24 cellular contexts compared by ENCODE assay signal in the genomic region with DNA sequence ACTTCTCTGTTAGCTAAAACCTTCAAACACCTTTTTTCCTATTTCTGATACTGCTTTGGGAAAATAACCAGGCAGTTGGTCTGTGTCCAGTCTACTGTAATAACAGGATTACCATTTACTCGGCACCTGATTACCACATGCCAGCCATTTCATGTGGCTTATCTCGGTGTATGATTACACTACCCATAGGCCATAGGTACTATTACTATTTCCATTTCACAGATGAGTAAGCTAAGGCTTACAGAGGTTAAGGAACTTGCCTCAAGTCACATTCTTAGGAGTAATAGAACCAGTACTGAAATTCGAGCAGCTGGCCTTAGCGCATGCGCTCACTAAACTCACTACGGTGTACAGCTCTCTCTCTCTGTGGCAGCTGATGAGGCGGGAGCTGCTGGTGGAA.
A peak's percentile ranks its signal among the peaks of the same experiment; 100 is the strongest.
DNase-seq lines count a peak whose midpoint lies in the region; ATAC-seq, FAIRE-seq and TF ChIP-seq lines count a peak whose summit lies in the region.
"Had no signal": no experiment of that assay in that cellular context is flagged by ENCODE, and none has a peak within 500 bp of the region (broad histone marks: within the 10 kb centered on the region; RNA-seq: fewer than 3 reads in every experiment).

No MANE protein-coding gene starts in this region.

- TF ChIP-seq RAD21 in K562 (CRISPR knock-in tag; conservative IDR thresholded peaks at IDR 0.05 in 1 of 2, IDR thresholded peaks at IDR 0.05 in 1 of 2), result no peak

- in situ Hi-C loops in K562 (cut with MboI), result no loop called here
- in situ Hi-C loops in HAP-1 (cut with MboI; ENCODE audit: low sequenced_read_pairs), result no loop called here

- no peak for TF ChIP-seq CTCF in K562 (IDR thresholded peaks at IDR 0.05 in 2 of 3, conservative IDR thresholded peaks at IDR 0.05 in 1 of 3; ENCODE audit: insufficient read depth in 2 of 3, low read depth in 1 of 3, low read length in 3 of 3)
- no peak for TF ChIP-seq CTCF in retinal pigment epithelial cell (conservative IDR thresholded peaks at IDR 0.05; ENCODE audit: low read depth, low read length)

- no peaks in the 10 kb centered on the region for H3K79me2 ChIP-seq in K562 (ENCODE audit: control insufficient read depth, insufficient read depth, low read length)

- no peaks in the 10 kb centered on the region for H3K27me3 ChIP-seq in HUES64 (ENCODE audit: insufficient read depth, low read length)
- peaks cover 9 to 16% of the 10 kb centered on the region in 2 experiments; a peak in 4 of 5 replicates for H3K27me3 ChIP-seq in K562 (ENCODE audit: control insufficient read depth in 2 of 2, insufficient read depth in 2 of 2, low read length in 2 of 2)
- no peaks in the 10 kb centered on the region for H3K27me3 ChIP-seq in CD4-positive, alpha-beta memory T cell (ENCODE audit: insufficient read depth, low read length)
- H3K27me3 ChIP-seq in HAP-1 (ENCODE audit: low read depth), result no peaks in the 10 kb centered on the region
- H3K27me3 ChIP-seq: ovary, transverse colon had no signal

- no peak for TF ChIP-seq POLR2A in K562 (conservative IDR thresholded peaks at IDR 0.05)

- ATAC-seq in K562, result peak; percentile 19; the same call in 2 of the 3 replicates
- ATAC-seq: CD8-positive, alpha-beta T cell; stimulated activated naive CD8-positive, alpha-beta T cell treated with anti-CD3 and anti-CD28 coated beads, Interleukin-15, Interleukin-2, amounts not matched to agents 100 U/mL and 50 U/mL, for 24 hours had no signal

- peak overlapping the region; percentile 17; the same call in 1 of the 2 replicates for H3K27ac ChIP-seq in HUES64 (ENCODE audit: low read depth, low read length)
- H3K27ac ChIP-seq in K562 (ENCODE audit: extremely low read depth, low read depth, low read length), result no peak overlapping the region
- no peak overlapping the region for H3K27ac ChIP-seq in CD4-positive, alpha-beta memory T cell (ENCODE audit: low read depth, low read length)
- H3K27ac ChIP-seq: SK-N-MC, transverse colon had no signal

- intact Hi-C loops in K562 (cut with micrococcal nuclease), result no loop called here
- intact Hi-C loops in CD4-positive, alpha-beta memory T cell (cut with micrococcal nuclease), result no loop called here

- H3K27ac Mint-ChIP-seq in CD4-positive, alpha-beta memory T cell, result no peak overlapping the region
- H3K27ac Mint-ChIP-seq: activated B cell treated with CpG ODN at 0.5 μM for 24 hours; activated CD4-positive, alpha-beta memory T cell treated with anti-CD3 and anti-CD28 coated beads for 36 hours; CD8-positive, alpha-beta T cell had no signal

- H3K4me3 Mint-ChIP-seq in CD4-positive, alpha-beta memory T cell, result no peak overlapping the region
- H3K4me3 Mint-ChIP-seq: activated B cell treated with CpG ODN at 0.5 μM for 24 hours; activated CD4-positive, alpha-beta memory T cell treated with anti-CD3 and anti-CD28 coated beads for 36 hours; CD8-positive, alpha-beta T cell; central memory CD8-positive, alpha-beta T cell; H9 had no signal

- no peaks in the 10 kb centered on the region for H3K9me1 ChIP-seq in K562 (ENCODE audit: control insufficient read depth, insufficient read depth, low read length)

- H3K4me1 Mint-ChIP-seq in CD4-positive, alpha-beta memory T cell, result no peaks in the 10 kb centered on the region
- H3K4me1 Mint-ChIP-seq: activated B cell treated with CpG ODN at 0.5 μM for 24 hours; central memory CD8-positive, alpha-beta T cell had no signal

- FAIRE-seq in K562 (lab: Jason Lieb, UNC), result no peak
- FAIRE-seq: GM18507, RCC 7860 had no signal

- peaks cover 5% of the 10 kb centered on the region; the same call in 1 of the 2 replicates for H4K20me1 ChIP-seq in K562 (replicated peaks; ENCODE audit: control insufficient read depth, insufficient read depth, low read length)

- H3K9me3 ChIP-seq in HUES64 (ENCODE audit: insufficient read depth, low read depth, low read length) (no peaks in the 10 kb centered on the region), K562 (replicated peaks; ENCODE audit: control insufficient read depth, insufficient read depth, low read depth, low read length) (no peaks in the 10 kb centered on the region), HAP-1 (no peaks in the 10 kb centered on the region; the same call in 1 of the 2 replicates)
- H3K9me3 ChIP-seq in CD4-positive, alpha-beta memory T cell (ENCODE audit: control insufficient read depth in 1 of 2, low read length in 2 of 2), result no peaks in the 10 kb centered on the region
- H3K9me3 ChIP-seq: ovary, transverse colon had no signal

- no peak for TF ChIP-seq EP300 in K562 (IDR thresholded peaks at IDR 0.05; ENCODE audit: low read length)

- no peaks in the 10 kb centered on the region for H3K27me3 Mint-ChIP-seq in CD4-positive, alpha-beta memory T cell
- H3K27me3 Mint-ChIP-seq: activated B cell treated with CpG ODN at 0.5 μM for 24 hours; activated CD4-positive, alpha-beta memory T cell treated with anti-CD3 and anti-CD28 coated beads for 36 hours; central memory CD8-positive, alpha-beta T cell had no signal

- no peak overlapping the region for H3K4me3 ChIP-seq in HUES64 (ENCODE audit: low read length)
- H3K4me3 ChIP-seq in K562, result no peak overlapping the region
- H3K4me3 ChIP-seq in retinal pigment epithelial cell (ENCODE audit: low read length), result no peak overlapping the region
- no peak overlapping the region for H3K4me3 ChIP-seq in CD4-positive, alpha-beta memory T cell (ENCODE audit: low read length in 2 of 2)
- H3K4me3 ChIP-seq in HAP-1, result no peak overlapping the region
- H3K4me3 ChIP-seq: ovary, SK-N-MC, transverse colon had no signal

- BruUV-seq in K562 (replicated peaks; lab: Mats Ljungman, UMichigan), result no TSS peak

- no peaks in the 10 kb centered on the region for H3K36me3 ChIP-seq in HUES64 (ENCODE audit: insufficient read depth, low read length)
- no peaks in the 10 kb centered on the region for H3K36me3 ChIP-seq in K562 (ENCODE audit: control insufficient read depth, insufficient read depth, low read length)
- no peaks in the 10 kb centered on the region for H3K36me3 ChIP-seq in CD4-positive, alpha-beta memory T cell (ENCODE audit: insufficient read depth, low read length)
- H3K36me3 ChIP-seq in HAP-1 (replicated peaks), result no peaks in the 10 kb centered on the region
- H3K36me3 ChIP-seq: ovary, transverse colon had no signal

- 88% methylated on average over 7 of the region's 7 CpGs for WGBS in HUES64
- 10% methylated on average over 7 of the region's 7 CpGs for WGBS in K562 (ENCODE audit: insufficient coverage, low coverage, missing lambda C conversion rate)

- H3K4me1 ChIP-seq in HUES64 (ENCODE audit: insufficient read depth, low read length), result peaks cover 31% of the 10 kb centered on the region
- H3K4me1 ChIP-seq in K562 (replicated peaks in 1 of 2; ENCODE audit: control insufficient read depth in 2 of 2, insufficient read depth in 2 of 2, low read length in 2 of 2), result no peaks in the 10 kb centered on the region; a peak in 1 of 5 replicates
- H3K4me1 ChIP-seq in CD4-positive, alpha-beta memory T cell (ENCODE audit: insufficient read depth, low read length), result no peaks in the 10 kb centered on the region
- H3K4me1 ChIP-seq in HAP-1, result no peaks in the 10 kb centered on the region
- H3K4me1 ChIP-seq: transverse colon had no signal

- no peaks in the 10 kb centered on the region for H3K36me3 Mint-ChIP-seq in CD4-positive, alpha-beta memory T cell
- H3K36me3 Mint-ChIP-seq: activated CD4-positive, alpha-beta memory T cell treated with anti-CD3 and anti-CD28 coated beads for 36 hours; CD8-positive, alpha-beta T cell had no signal

- no peak overlapping the region for H3K9ac ChIP-seq in HUES64 (ENCODE audit: low read depth, low read length)
- no peak overlapping the region for H3K9ac ChIP-seq in K562 (ENCODE audit: insufficient read depth in 1 of 2, low read depth in 2 of 2, low read length in 2 of 2)

- no peak overlapping the region for H2AFZ ChIP-seq in K562 (ENCODE audit: low read depth, low read length)

- H3K9me3 Mint-ChIP-seq in CD4-positive, alpha-beta memory T cell, result peaks cover 0 to 6% (median 0%) of the 10 kb centered on the region in 8 donors
- H3K9me3 Mint-ChIP-seq: activated B cell treated with CpG ODN at 0.5 μM for 24 hours; CD8-positive, alpha-beta T cell; central memory CD8-positive, alpha-beta T cell had no signal

- POLR2A ChIA-PET in K562 (lab: Yijun Ruan, JAX), result interaction anchor here (0.6 kb wide), 1 partner anchor 11 kb away, joined by 3 read pairs; no protein-coding TSS in a partner anchor
- POLR2A ChIA-PET in CD4-positive, alpha-beta memory T cell (lab: Charles Lee; ENCODE audit: partially characterized antibody), result no interaction called here

- DNase-seq in K562 (ENCODE audit: extremely low read depth in 1 of 4, low spot score in 3 of 4), result no peak
- DNase-seq in left kidney (ENCODE audit: low read depth, low spot score), result peak; percentile 73
- peak; percentile 84 for DNase-seq in retinal pigment epithelial cell (ENCODE audit: low read depth)
- DNase-seq in stimulated activated CD4-positive, alpha-beta T cell treated with anti-CD3 and anti-CD28 coated beads, Interleukin-2, amount 100 ng/mL, for 48 hours, result no peak
- DNase-seq in CD4-positive, alpha-beta memory T cell, result no peak
- DNase-seq in HAP-1 (ENCODE audit: low spot score in 2 of 2), result no peak
- no peak for DNase-seq in medulla oblongata (ENCODE audit: extremely low spot score)
- DNase-seq: activated B cell treated with CpG ODN at 0.5 μM for 24 hours; activated CD4-positive, alpha-beta memory T cell treated with anti-CD3 and anti-CD28 coated beads for 36 hours; amygdala; CD8-positive, alpha-beta T cell; effector memory CD4-positive, alpha-beta T cell; H9; NCI-H1092; NCI-H1930; NCI-H446; stimulated activated naive CD8-positive, alpha-beta T cell treated with anti-CD3 and anti-CD28 coated beads, Interleukin-15, Interleukin-2, amounts not matched to agents 100 U/mL and 50 U/mL, for 24 hours had no signal

- H3K4me2 ChIP-seq in K562 (ENCODE audit: insufficient read depth, low read length), result no peak overlapping the region

- CTCF ChIA-PET in K562 (lab: Yijun Ruan, JAX; ENCODE audit: low intra/inter-chr PET ratio), result no interaction called here
- CTCF ChIA-PET in CD4-positive, alpha-beta memory T cell (lab: Charles Lee; ENCODE audit: partially characterized antibody), result no interaction called here

TF ChIP-seq in K562, 482 proteins besides CTCF, POLR2A, EP300 and RAD21 (continues in another document):
- TF ChIP-seq RBM34 (IDR thresholded peaks at IDR 0.05; ENCODE audit: borderline replicate concordance, insufficient read depth, low read length) (no peak), RNF2 (IDR thresholded peaks at IDR 0.05) (no peak)
- TF ChIP-seq, protein P1, sequence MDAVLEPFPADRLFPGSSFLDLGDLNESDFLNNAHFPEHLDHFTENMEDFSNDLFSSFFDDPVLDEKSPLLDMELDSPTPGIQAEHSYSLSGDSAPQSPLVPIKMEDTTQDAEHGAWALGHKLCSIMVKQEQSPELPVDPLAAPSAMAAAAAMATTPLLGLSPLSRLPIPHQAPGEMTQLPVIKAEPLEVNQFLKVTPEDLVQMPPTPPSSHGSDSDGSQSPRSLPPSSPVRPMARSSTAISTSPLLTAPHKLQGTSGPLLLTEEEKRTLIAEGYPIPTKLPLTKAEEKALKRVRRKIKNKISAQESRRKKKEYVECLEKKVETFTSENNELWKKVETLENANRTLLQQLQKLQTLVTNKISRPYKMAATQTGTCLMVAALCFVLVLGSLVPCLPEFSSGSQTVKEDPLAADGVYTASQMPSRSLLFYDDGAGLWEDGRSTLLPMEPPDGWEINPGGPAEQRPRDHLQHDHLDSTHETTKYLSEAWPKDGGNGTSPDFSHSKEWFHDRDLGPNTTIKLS (IDR thresholded peaks at IDR 0.05; ENCODE audit: borderline replicate concordance, low read depth), result no peak

Comparison
In these comparisons a context has a peak if more than half of its experiments do, and no peak if none do; other contexts are left out.
1. DNase-seq: peak in left kidney (single experiment) and retinal pigment epithelial cell (single experiment); none in K562 (0 of 4), stimulated activated CD4-positive, alpha-beta T cell treated with anti-CD3 and anti-CD28 coated beads, Interleukin-2, amount 100 ng/mL, for 48 hours (0 of 2), CD4-positive, alpha-beta memory T cell (0 of 5), HAP-1 (0 of 2) and medulla oblongata (single experiment).